Comparison of ENCODE assay signal across 10 cellular contexts in genomic region chr10:71852335-71852937, GRCh38. TPM values are rescaled to one million over a fixed set of nuclear protein-coding genes. Genes with fewer than 3 reads are reported as not detected.
A peak's percentile ranks its signal among the peaks of the same experiment; 100 is the strongest.
DNase-seq lines count a peak whose midpoint lies in the region; ATAC-seq and TF ChIP-seq lines count a peak whose summit lies in the region.
"Had no signal": no experiment of that assay in that cellular context is flagged by ENCODE, and none has a peak within 500 bp of the region (broad histone marks: within the 10 kb centered on the region; RNA-seq: fewer than 3 reads in every experiment).

No MANE protein-coding gene starts in this region.

- intact Hi-C loops in activated CD4-positive, alpha-beta T cell treated with anti-CD3 and anti-CD28 coated beads, Interleukin-2, amount 10 ng/mL, durations not matched to agents 24 days and 14 days (cut with micrococcal nuclease), result loop anchor here (5.0 kb wide), 1 partner anchor 775 kb away; the partner anchor contains the start of gene MICU1
- intact Hi-C loops in left lung (cut with DNase I) (no loop called here), transverse colon (cut with DNase I; ENCODE audit: low total_unique reads) (no loop called here)

- H3K9me3 ChIP-seq in T-helper 17 cell (ENCODE audit: control insufficient read depth, low read length, poor library complexity, severe bottlenecking), result no peaks in the 10 kb centered on the region
- H3K9me3 ChIP-seq in left lung, result no peaks in the 10 kb centered on the region
- no peaks in the 10 kb centered on the region for H3K9me3 ChIP-seq in transverse colon

- no peak for TF ChIP-seq EP300 in transverse colon (IDR thresholded peaks at IDR 0.05; ENCODE audit: low read depth)

- H3K4me3 Mint-ChIP-seq in activated CD4-positive, alpha-beta T cell treated with anti-CD3 and anti-CD28 coated beads, Interleukin-2, amount 10 ng/mL, durations not matched to agents 24 days and 14 days, result peak overlapping the region; percentile 14
- H3K4me3 Mint-ChIP-seq in T-helper 17 cell, result peak overlapping the region; percentile 28

- H3K4me1 ChIP-seq in left lung (peaks cover 18 to 49% of the 10 kb centered on the region in 2 donors), transverse colon (peaks cover 12 to 37% (median 24%) of the 10 kb centered on the region in 4 donors)

- ATAC-seq in T-helper 17 cell (no peak), left lung (peak; percentile 3), GM21825 (IDR thresholded peaks at IDR 0.05; ENCODE audit: unreplicated experiment) (no peak), HG02588 (IDR thresholded peaks at IDR 0.05; ENCODE audit: unreplicated experiment) (no peak)

- peaks cover 0 to 8% of the 10 kb centered on the region in 2 donors for H3K36me3 ChIP-seq in left lung
- H3K36me3 ChIP-seq in transverse colon, result no peaks in the 10 kb centered on the region

- in situ Hi-C loops in transverse colon (cut with MboI; ENCODE audit: low pct_ligation_motif_present in 1 of 4, low pct_unique_long_range_greater_than_20kb in 1 of 4, low sequenced_read_pairs in 3 of 4), result no loop called here

- peak overlapping the region; percentile 90 to 93 for H3K27ac ChIP-seq in left lung
- peak overlapping the region in 3 of 4 donors; percentile 96 to 98 (median 96) for H3K27ac ChIP-seq in transverse colon

- TF ChIP-seq CTCF in left lung (IDR thresholded peaks at IDR 0.05) (no peak), transverse colon (IDR thresholded peaks at IDR 0.05) (no peak)

- DNase-seq in activated CD4-positive, alpha-beta T cell treated with anti-CD3 and anti-CD28 coated beads, Interleukin-2, amount 10 ng/mL, durations not matched to agents 24 days and 14 days, result no peak
- DNase-seq in activated CD4-positive, alpha-beta T cell treated with anti-CD3 and anti-CD28 coated beads for 1 hour, result no peak
- DNase-seq in T-helper 17 cell (peak in 1 of 3 donors; percentile 8), left lung (peak; percentile 85 to 90), transverse colon (peak; percentile 46), NCI-H2196 treated with DMSO at 0.1 percent for 48 hours (lab: John Stamatoyannopoulos, UW; ENCODE audit: unreplicated experiment) (no peak)
- DNase-seq: activated T-cell treated with anti-CD3 and anti-CD28 coated beads, Interleukin-2, amount 50 U/mL, for 48 hours; NCI-H2029 had no signal

- H3K27ac Mint-ChIP-seq in activated CD4-positive, alpha-beta T cell treated with anti-CD3 and anti-CD28 coated beads, Interleukin-2, amount 10 ng/mL, durations not matched to agents 24 days and 14 days, result no peak overlapping the region
- no peak overlapping the region for H3K27ac Mint-ChIP-seq in T-helper 17 cell

- H3K9me3 Mint-ChIP-seq in activated CD4-positive, alpha-beta T cell treated with anti-CD3 and anti-CD28 coated beads, Interleukin-2, amount 10 ng/mL, durations not matched to agents 24 days and 14 days, result peaks cover 6% of the 10 kb centered on the region

- no peak overlapping the region for H3K4me3 ChIP-seq in left lung
- H3K4me3 ChIP-seq in transverse colon, result no peak overlapping the region

- peaks cover 32% of the 10 kb centered on the region for H3K4me1 Mint-ChIP-seq in activated CD4-positive, alpha-beta T cell treated with anti-CD3 and anti-CD28 coated beads, Interleukin-2, amount 10 ng/mL, durations not matched to agents 24 days and 14 days
- H3K4me1 Mint-ChIP-seq in T-helper 17 cell, result peaks cover 30% of the 10 kb centered on the region

- H3K27me3 Mint-ChIP-seq in activated CD4-positive, alpha-beta T cell treated with anti-CD3 and anti-CD28 coated beads, Interleukin-2, amount 10 ng/mL, durations not matched to agents 24 days and 14 days, result no peaks in the 10 kb centered on the region
- H3K27me3 Mint-ChIP-seq in T-helper 17 cell, result no peaks in the 10 kb centered on the region

- H3K27me3 ChIP-seq in left lung (no peaks in the 10 kb centered on the region), transverse colon (no peaks in the 10 kb centered on the region)

- peaks cover 8% of the 10 kb centered on the region for H3K36me3 Mint-ChIP-seq in activated CD4-positive, alpha-beta T cell treated with anti-CD3 and anti-CD28 coated beads, Interleukin-2, amount 10 ng/mL, durations not matched to agents 24 days and 14 days (ENCODE audit: low read depth)
- H3K36me3 Mint-ChIP-seq in T-helper 17 cell (ENCODE audit: low read depth), result no peaks in the 10 kb centered on the region

- 79% methylated on average over 11 of the region's 11 CpGs; no CpG with 5 or more reads in 1 of the 2 donors for WGBS in transverse colon (ENCODE audit: low coverage in 1 of 2), 2 donors

- TF ChIP-seq POLR2A in transverse colon (IDR thresholded peaks at IDR 0.05), result no peak

RNA-seq across cellular contexts. Expression of gene PSAP, which starts 1.4 kb away (rescaled TPM):
- total RNA-seq in activated CD4-positive, alpha-beta T cell treated with anti-CD3 and anti-CD28 coated beads, Interleukin-2, amount 10 ng/mL, durations not matched to agents 24 days and 14 days, result 97.9 and 99.9 TPM in 2 replicates
- 100 to 1,000 TPM; 225 to 235 TPM for total RNA-seq in T-helper 17 cell
- 1,000 to 10,000 TPM; 1,484 to 1,668 TPM for total RNA-seq in left lung
- 100 to 1,000 TPM; 383 to 667 (median 478) TPM for total RNA-seq in transverse colon

Comparison
In these comparisons a context has a peak if more than half of its experiments do, and no peak if none do; other contexts are left out.
1. DNase-seq: peak in left lung (2 of 2) and transverse colon (single experiment); none in activated CD4-positive, alpha-beta T cell treated with anti-CD3 and anti-CD28 coated beads, Interleukin-2, amount 10 ng/mL, durations not matched to agents 24 days and 14 days (single experiment), activated CD4-positive, alpha-beta T cell treated with anti-CD3 and anti-CD28 coated beads for 1 hour (single experiment) and NCI-H2196 treated with DMSO at 0.1 percent for 48 hours (single experiment).